Comparison of ENCODE assay signal across 1 cellular context in genomic region chr3:129160891-129161859, GRCh38.
TF ChIP-seq lines count a peak whose summit lies in the region.

Gene ISY1 (minus strand): TSS chr3:129161063. CDS start chr3:129160975, 88 bp downstream.

TF ChIP-seq in K562, 482 proteins besides CTCF, POLR2A, EP300 and RAD21 (continued from another document and continues in another):
- no peak for TF ChIP-seq CEBPZ (IDR thresholded peaks at IDR 0.05; ENCODE audit: borderline replicate concordance, low read depth, low read length)
- no peak for TF ChIP-seq RHOXF2B (CRISPR knock-in tag; conservative IDR thresholded peaks at IDR 0.05)
- no peak for TF ChIP-seq ID3 (CRISPR knock-in tag; IDR thresholded peaks at IDR 0.05)
- TF ChIP-seq ID3 (tag; IDR thresholded peaks at IDR 0.05) = 0 out of 2 replicates have a peak, but pooled peaks have one; percentile 32
- peak; percentile 18; the same call in 1 of the 2 replicates for TF ChIP-seq ZNF395 (CRISPR knock-in tag; IDR thresholded peaks at IDR 0.05)
- no peak for TF ChIP-seq NFYB (IDR thresholded peaks at IDR 0.05; ENCODE audit: extremely low read depth, insufficient read length)
- TF ChIP-seq TCF3 (CRISPR knock-in tag; IDR thresholded peaks at IDR 0.05) = no peak
- TF ChIP-seq TEAD2 (tag; IDR thresholded peaks at IDR 0.05) = no peak
- peak; percentile 20; the same call in 1 of the 2 replicates for TF ChIP-seq ZNF76 (CRISPR knock-in tag; IDR thresholded peaks at IDR 0.05; ENCODE audit: borderline replicate concordance)
- TF ChIP-seq FOXK1 (CRISPR knock-in tag; IDR thresholded peaks at IDR 0.05; ENCODE audit: borderline replicate concordance) = no peak
- TF ChIP-seq TFAP4 (CRISPR knock-in tag; IDR thresholded peaks at IDR 0.05; ENCODE audit: borderline replicate concordance) = peak; percentile 50
- no peak for TF ChIP-seq CBFA2T3 (IDR thresholded peaks at IDR 0.05)
- TF ChIP-seq SIN3A (IDR thresholded peaks at IDR 0.05; ENCODE audit: borderline replicate concordance in 2 of 2, control insufficient read depth in 1 of 2, low read depth in 2 of 2, low read length in 2 of 2) = peak; percentile 62 to 68; a peak in 2 of 4 replicates
- peak; percentile 65 for TF ChIP-seq MYC (IDR thresholded peaks at IDR 0.05; ENCODE audit: low read depth, low read length)
- TF ChIP-seq MYC (CRISPR knock-in tag; IDR thresholded peaks at IDR 0.05; ENCODE audit: borderline replicate concordance, low read depth) = no peak
- TF ChIP-seq KAT2B (IDR thresholded peaks at IDR 0.05; ENCODE audit: low read depth, low read length) = no peak
- TF ChIP-seq ZC3H8 (IDR thresholded peaks at IDR 0.05) = 0 out of 2 replicates have a peak, but pooled peaks have one; percentile 67
- TF ChIP-seq ZKSCAN8 (CRISPR knock-in tag; IDR thresholded peaks at IDR 0.05) = no peak
- no peak for TF ChIP-seq MEF2A (IDR thresholded peaks at IDR 0.05; ENCODE audit: control insufficient read depth, low read depth, low read length)
- TF ChIP-seq TSHZ1 (CRISPR knock-in tag; IDR thresholded peaks at IDR 0.05) = no peak
- peak in 1 of 2 experiments; percentile 99; a peak in 2 of 4 replicates for TF ChIP-seq TRIM24 (IDR thresholded peaks at IDR 0.05)
- no peak for TF ChIP-seq ZNF77 (CRISPR knock-in tag; IDR thresholded peaks at IDR 0.05)
- no peak for TF ChIP-seq HDAC6 (IDR thresholded peaks at IDR 0.05; ENCODE audit: low read depth, low read length)
- 0 out of 2 replicates have a peak, but pooled peaks have one; percentile 25 for TF ChIP-seq DMBX1 (CRISPR knock-in tag; IDR thresholded peaks at IDR 0.05; ENCODE audit: borderline replicate concordance)
- TF ChIP-seq GABPA (tag; conservative IDR thresholded peaks at IDR 0.05; ENCODE audit: low read depth) = peak; percentile 99
- TF ChIP-seq MTF1 (CRISPR knock-in tag; IDR thresholded peaks at IDR 0.05; ENCODE audit: borderline replicate concordance) = no peak
- peak; percentile 31; the same call in 1 of the 2 replicates for TF ChIP-seq CBX1 (IDR thresholded peaks at IDR 0.05; ENCODE audit: low read depth)
- TF ChIP-seq ZNF584 (CRISPR knock-in tag; IDR thresholded peaks at IDR 0.05; ENCODE audit: low read depth) = no peak
- TF ChIP-seq NRF1 (conservative IDR thresholded peaks at IDR 0.05 in 1 of 2, IDR thresholded peaks at IDR 0.05 in 1 of 2) = peak; percentile 66 to 74
- peak; percentile 86 for TF ChIP-seq POLR2H (tag; IDR thresholded peaks at IDR 0.05; ENCODE audit: low read depth)
- TF ChIP-seq KLF6 (CRISPR knock-in tag; IDR thresholded peaks at IDR 0.05; ENCODE audit: borderline replicate concordance) = no peak
- TF ChIP-seq PCBP1 (IDR thresholded peaks at IDR 0.05; ENCODE audit: low read depth, low read length, poor library complexity, severe bottlenecking) = no peak
- no peak for TF ChIP-seq CCAR2 (IDR thresholded peaks at IDR 0.05; ENCODE audit: low read depth, low read length)
- TF ChIP-seq EWSR1 (IDR thresholded peaks at IDR 0.05; ENCODE audit: borderline replicate concordance, low read depth, partially characterized antibody) = no peak
- TF ChIP-seq RAD51 (IDR thresholded peaks at IDR 0.05; ENCODE audit: borderline replicate concordance, low read depth) = no peak
- no peak for TF ChIP-seq PTBP1 (IDR thresholded peaks at IDR 0.05; ENCODE audit: low read depth, low read length)
- TF ChIP-seq ZNF589 (CRISPR knock-in tag; IDR thresholded peaks at IDR 0.05; ENCODE audit: low read depth) = peak; percentile 37; the same call in 1 of the 2 replicates
- TF ChIP-seq ZFX (CRISPR knock-in tag; IDR thresholded peaks at IDR 0.05) = peak; percentile 54
- TF ChIP-seq ESRRA (IDR thresholded peaks at IDR 0.05; ENCODE audit: borderline replicate concordance, low read depth) = peak; percentile 12; the same call in 1 of the 2 replicates
- TF ChIP-seq XRCC4 (IDR thresholded peaks at IDR 0.05; ENCODE audit: extremely low read depth, insufficient read depth, insufficient read length) = no peak
- TF ChIP-seq ZC3H11A (IDR thresholded peaks at IDR 0.05; ENCODE audit: low read depth, low read length) = no peak
- 0 out of 2 replicates have a peak, but pooled peaks have one; percentile 7 for TF ChIP-seq RNF2 (IDR thresholded peaks at IDR 0.05)
- no peak for TF ChIP-seq PHB (CRISPR knock-in tag; IDR thresholded peaks at IDR 0.05)
- no peak for TF ChIP-seq CBX8 (IDR thresholded peaks at IDR 0.05; ENCODE audit: borderline replicate concordance, extremely low read depth, low read depth, low read length, poor library complexity, severe bottlenecking)
- TF ChIP-seq ZBTB12 (CRISPR knock-in tag; IDR thresholded peaks at IDR 0.05) = peak; percentile 89
- 0 out of 4 replicates have a peak, but pooled peaks of 1 of the 2 experiments have one; percentile 62 for TF ChIP-seq ZNF318 (IDR thresholded peaks at IDR 0.05; ENCODE audit: borderline replicate concordance in 1 of 2, low read depth in 1 of 2)
- TF ChIP-seq HIVEP1 (CRISPR knock-in tag; IDR thresholded peaks at IDR 0.05) = no peak
- peak; percentile 46; the same call in 1 of the 2 replicates for TF ChIP-seq ELF4 (CRISPR knock-in tag; IDR thresholded peaks at IDR 0.05)
